Comparison of ENCODE assay signal across 8 cellular contexts in genomic region chr6:156778615-156779205, GRCh38. TPM values are rescaled to one million over a fixed set of nuclear protein-coding genes. Genes with fewer than 3 reads are reported as not detected.
DNase-seq lines count a peak whose midpoint lies in the region; ATAC-seq and TF ChIP-seq lines count a peak whose summit lies in the region.

No MANE protein-coding gene starts in this region.

- ATAC-seq in HG02571 (IDR thresholded peaks at IDR 0.05; ENCODE audit: unreplicated experiment) = no peak

- no peaks in the 10 kb centered on the region for H3K9me3 ChIP-seq in muscle layer of colon (ENCODE audit: low read length)

- no peak overlapping the region for H3K9ac ChIP-seq in muscle layer of colon (ENCODE audit: low read length)

- H3K4me3 ChIP-seq in muscle layer of colon (ENCODE audit: low read depth in 1 of 2, low read length in 2 of 2) = peak overlapping the region; percentile 35 to 83

- peaks cover 32% of the 10 kb centered on the region for H3K4me1 Mint-ChIP-seq in endothelial cell (ENCODE audit: unreplicated experiment)

- DNase-seq in NCI-H1417 (lab: John Stamatoyannopoulos, UW) (peak; percentile 31 to 85 (median 84)), NCI-H1417 treated with DMSO at 0.1 percent for 48 hours (lab: John Stamatoyannopoulos, UW) (no peak), NCI-H1092 treated with DMSO at 0.1 percent for 48 hours (lab: John Stamatoyannopoulos, UW) (peak; percentile 51), endothelial cell (ENCODE audit: low spot score) (peak; percentile 45)
- DNase-seq in activated CD8-positive, alpha-beta memory T cell treated with anti-CD3 and anti-CD28 coated beads for 24 hours = peak; percentile 85
- peak; percentile 19 to 25 for DNase-seq in stimulated activated CD8-positive, alpha-beta memory T cell treated with anti-CD3 and anti-CD28 coated beads, Interleukin-7, amount 100 ng/mL, for 48 hours (ENCODE audit: extremely low read depth in 1 of 2, low read depth in 1 of 2)

- peak overlapping the region; percentile 71 for H3K4me3 Mint-ChIP-seq in endothelial cell (ENCODE audit: unreplicated experiment)

- TF ChIP-seq CTCF in endothelial cell (IDR thresholded peaks at IDR 0.05; ENCODE audit: unreplicated experiment) = no peak

- no peaks in the 10 kb centered on the region for H3K27me3 ChIP-seq in muscle layer of colon (ENCODE audit: control insufficient read depth in 1 of 2, insufficient read depth in 2 of 2, low read length in 2 of 2)

- peaks cover 12% of the 10 kb centered on the region for H3K36me3 Mint-ChIP-seq in endothelial cell (ENCODE audit: low read depth, unreplicated experiment)

- H3K27ac ChIP-seq in muscle layer of colon (ENCODE audit: low read depth, low read length) = peak overlapping the region; percentile 90

- H3K27me3 Mint-ChIP-seq in endothelial cell (ENCODE audit: unreplicated experiment) = peaks cover 20% of the 10 kb centered on the region

- no peaks in the 10 kb centered on the region for H3K9me3 Mint-ChIP-seq in endothelial cell (ENCODE audit: unreplicated experiment)

- H3K27ac Mint-ChIP-seq in endothelial cell (ENCODE audit: unreplicated experiment) = no peak overlapping the region

- no peaks in the 10 kb centered on the region for H3K36me3 ChIP-seq in muscle layer of colon (ENCODE audit: insufficient read depth, low read length)

- peaks cover 26% of the 10 kb centered on the region for H3K4me1 ChIP-seq in muscle layer of colon (ENCODE audit: insufficient read depth, low read length)

RNA-seq across cellular contexts. Expression of gene ARID1B, which starts 1.5 kb away (rescaled TPM):
- total RNA-seq in endothelial cell (ENCODE audit: unreplicated experiment) = 104 TPM
